ENCODE assay signal across 17 cellular contexts in genomic region chr1:160733933-160734332, GRCh38. TPM values are rescaled to one million over a fixed set of nuclear protein-coding genes. Genes with fewer than 3 reads are reported as not detected.
A peak's percentile ranks its signal among the peaks of the same experiment; 100 is the strongest.
DNase-seq lines count a peak whose midpoint lies in the region; ATAC-seq, FAIRE-seq and TF ChIP-seq lines count a peak whose summit lies in the region.
"Had no signal": no experiment of that assay in that cellular context is flagged by ENCODE, and none has a peak within 500 bp of the region (broad histone marks: within the 10 kb centered on the region; RNA-seq: fewer than 3 reads in every experiment).

No MANE protein-coding gene starts in this region.

- peaks cover 9 to 12% of the 10 kb centered on the region in 2 donors for H3K36me3 Mint-ChIP-seq in CD14-positive monocyte

- intact Hi-C loops in CD14-positive monocyte (cut with micrococcal nuclease) (no loop called here), GM12878 (cut with micrococcal nuclease; ENCODE audit: unreplicated experiment) (no loop called here)

- H3K27ac ChIP-seq in BLaER1 (no peak overlapping the region), OCI-LY3 (ENCODE audit: low read length) (peak overlapping the region; percentile 12; the same call in 1 of the 2 replicates), GM12878 (ENCODE audit: control insufficient read depth, insufficient read depth) (peak overlapping the region; percentile 74)
- H3K27ac ChIP-seq: hepatocyte, tibial nerve had no signal

- no peak for FAIRE-seq in GM12878 (lab: Jason Lieb, UNC)
- FAIRE-seq: astrocyte had no signal

- H3K27me3 ChIP-seq in BLaER1: no peaks in the 10 kb centered on the region
- no peaks in the 10 kb centered on the region for H3K27me3 ChIP-seq in OCI-LY3 (ENCODE audit: low read depth, low read length)
- H3K27me3 ChIP-seq in GM12878 (replicated peaks in 1 of 2; ENCODE audit: control insufficient read depth in 2 of 2, insufficient read depth in 2 of 2, low read length in 1 of 2): no peaks in the 10 kb centered on the region
- H3K27me3 ChIP-seq: BE2C, hepatocyte, tibial nerve had no signal

- TF ChIP-seq EP300 in GM12878 (IDR thresholded peaks at IDR 0.05; ENCODE audit: borderline replicate concordance in 1 of 2, control insufficient read depth in 1 of 2, low read depth in 2 of 2, low read length in 2 of 2): no peak

- peak; percentile 54 for ATAC-seq in GM12878
- no peak for ATAC-seq in GM19395 (IDR thresholded peaks at IDR 0.05; ENCODE audit: unreplicated experiment)

- no peak for TF ChIP-seq POLR2A in GM12878 (IDR thresholded peaks at IDR 0.05; ENCODE audit: low read depth, low read length)

- H3K4me1 Mint-ChIP-seq in CD14-positive monocyte: peaks cover 40% of the 10 kb centered on the region

- H3K9ac ChIP-seq in BLaER1 (no peak overlapping the region), OCI-LY3 (ENCODE audit: low read length) (no peak overlapping the region), GM12878 (ENCODE audit: control insufficient read depth, insufficient read depth, low read length) (peak overlapping the region; percentile 16; the same call in 1 of the 2 replicates)

- H3K4me2 ChIP-seq in BLaER1: peak overlapping the region; percentile 25
- peak overlapping the region; percentile 11; the same call in 1 of the 2 replicates for H3K4me2 ChIP-seq in OCI-LY3 (ENCODE audit: low read length)
- H3K4me2 ChIP-seq in GM12878 (ENCODE audit: control insufficient read depth, insufficient read depth): peak overlapping the region; percentile 61
- H3K4me2 ChIP-seq: hepatocyte had no signal

- peaks cover 0 to 7% (median 3%) of the 10 kb centered on the region in 3 donors for H3K27me3 Mint-ChIP-seq in CD14-positive monocyte (ENCODE audit: low read depth in 3 of 3)

- peaks cover 4 to 21% (median 16%) of the 10 kb centered on the region in 7 donors for H3K9me3 Mint-ChIP-seq in CD14-positive monocyte

- H3K4me3 Mint-ChIP-seq in CD14-positive monocyte: no peak overlapping the region

- H3K27ac Mint-ChIP-seq in CD14-positive monocyte: peak overlapping the region in 6 of 7 donors; percentile 12 to 87 (median 72)

- in situ Hi-C loops in GM12878 (cut with MboI): no loop called here

- BruUV-seq in GM12878 (replicated peaks; lab: Mats Ljungman, UMichigan): no TSS peak

- SMC1A ChIA-PET in GM12878 (lab: Charles Lee; ENCODE audit: uncharacterized antibody, unreplicated experiment): interaction anchor here (1.6 to 2.5 kb wide), 4 partner anchors 10 to 37 kb away, joined by 7 to 26 read pairs (median 16); no protein-coding TSS in a partner anchor

- no peaks in the 10 kb centered on the region for H4K20me1 ChIP-seq in BLaER1
- no peaks in the 10 kb centered on the region for H4K20me1 ChIP-seq in OCI-LY3 (ENCODE audit: insufficient read depth, low read length)
- H4K20me1 ChIP-seq in GM12878 (ENCODE audit: control insufficient read depth, insufficient read depth): no peaks in the 10 kb centered on the region

- H2AFZ ChIP-seq in OCI-LY3 (ENCODE audit: low read depth, low read length) (no peak overlapping the region), GM12878 (ENCODE audit: control insufficient read depth, low read depth, low read length) (peak overlapping the region; percentile 30)
- H2AFZ ChIP-seq: hepatocyte had no signal

- H3K4me3 ChIP-seq in BLaER1 (no peak overlapping the region), OCI-LY3 (ENCODE audit: low read length) (no peak overlapping the region; the same call in 1 of the 2 replicates), GM12878 (no peak overlapping the region)
- H3K4me3 ChIP-seq: hepatocyte, tibial nerve had no signal

- DNase-seq in CD14-positive monocyte (ENCODE audit: low spot score) (no peak), GM12878 (ENCODE audit: low read depth, low spot score) (no peak), RPMI8226 (no peak), islet precursor cell (no peak)
- DNase-seq: activated CD4-positive, CD25-positive, alpha-beta regulatory T cell; BE2C; KG1; NCI-H1436; NCI-H82 had no signal

- CTCF ChIA-PET in GM12878 (lab: Yijun Ruan, JAX): interaction anchor here (0.6 to 2.1 kb wide), 7 partner anchors 10 to 101 kb away, joined by 3 to 17 read pairs (median 5); no protein-coding TSS in a partner anchor

- TF ChIP-seq CTCF in CD14-positive monocyte (IDR thresholded peaks at IDR 0.05) (no peak), OCI-LY3 (IDR thresholded peaks at IDR 0.05; ENCODE audit: low read depth, low read length) (no peak), GM12878 (IDR thresholded peaks at IDR 0.05 in 2 of 3, conservative IDR thresholded peaks at IDR 0.05 in 1 of 3; ENCODE audit: control insufficient read depth in 2 of 3, extremely low read depth in 1 of 3, insufficient read depth in 1 of 3, low read depth in 3 of 3, low read length in 3 of 3) (no peak)

- H3K36me3 ChIP-seq in BLaER1 (no peaks in the 10 kb centered on the region), OCI-LY3 (replicated peaks; ENCODE audit: low read depth, low read length) (peaks cover 26% of the 10 kb centered on the region), GM12878 (ENCODE audit: control insufficient read depth in 2 of 2, insufficient read depth in 2 of 2, low read length in 1 of 2) (no peaks in the 10 kb centered on the region)
- H3K36me3 ChIP-seq: BE2C, tibial nerve had no signal

- peaks cover 19% of the 10 kb centered on the region for H3K9me3 ChIP-seq in BLaER1
- peaks cover 39% of the 10 kb centered on the region for H3K9me3 ChIP-seq in OCI-LY3 (ENCODE audit: insufficient read depth, low read length)
- H3K9me3 ChIP-seq in GM12878 (replicated peaks; ENCODE audit: control insufficient read depth, insufficient read depth, low read length): peaks cover 20% of the 10 kb centered on the region
- H3K9me3 ChIP-seq: BE2C had no signal

- no peaks in the 10 kb centered on the region for H3K79me2 ChIP-seq in OCI-LY3 (ENCODE audit: low read length)
- peaks cover 9% of the 10 kb centered on the region for H3K79me2 ChIP-seq in GM12878 (ENCODE audit: control insufficient read depth, insufficient read depth, low read length)
- H3K79me2 ChIP-seq: hepatocyte had no signal

- no peak for TF ChIP-seq RAD21 in GM12878 (IDR thresholded peaks at IDR 0.05; ENCODE audit: insufficient read depth, low read depth, low read length)

- RAD21 ChIA-PET in GM12878 (lab: Charles Lee; ENCODE audit: unreplicated experiment): interaction anchor here (1.0 to 1.9 kb wide), 4 partner anchors 9 to 56 kb away, joined by 3 to 15 read pairs (median 4); no protein-coding TSS in a partner anchor

- POLR2A ChIA-PET in GM12878 (lab: Charles Lee): interaction anchor here (1.2 to 1.8 kb wide), 4 partner anchors 11 to 131 kb away, joined by 3 to 7 read pairs (median 5); no protein-coding TSS in a partner anchor

- peaks cover 8% of the 10 kb centered on the region for H3K4me1 ChIP-seq in BLaER1
- peaks cover 40% of the 10 kb centered on the region for H3K4me1 ChIP-seq in OCI-LY3 (ENCODE audit: low read length)
- H3K4me1 ChIP-seq in GM12878 (ENCODE audit: control insufficient read depth, insufficient read depth, low read length): peaks cover 32% of the 10 kb centered on the region
- H3K4me1 ChIP-seq: BE2C, tibial nerve had no signal

TF ChIP-seq in GM12878, 131 proteins besides CTCF, POLR2A, EP300 and RAD21 (continues in another document):
- peak; percentile 40; the same call in 1 of the 2 replicates for TF ChIP-seq TCF7 (IDR thresholded peaks at IDR 0.05; ENCODE audit: borderline replicate concordance)

RNA-seq across cellular contexts. Expression of gene SLAMF7, which starts 5.1 kb away (rescaled TPM):
- polyA plus RNA-seq in CD14-positive monocyte (10 to 100 TPM; 15.8 to 16.0 TPM), GM12878 (2011; rRNA removed) (275 and 284 TPM in 2 replicates), GM12878 (2014; fragmentation: Illumina TruSeq; extraction: Trizol) (182 and 208 TPM in 2 replicates), GM12878 (2014; fragmentation: Nextera tagmentation; extraction: Ambion mirVana) (10 to 100 TPM; 66.6 to 83.4 TPM), GM12878 (2014; rRNA removed) (118 and 125 TPM in 2 replicates), GM12878 (2016; fragmentation: Nextera tagmentation; extraction: Ambion mirVana) (100 to 1,000 TPM; 102 to 114 TPM)
- total RNA-seq in GM12878 (2013; cell fraction: nucleolus; rRNA removed): 340 and 341 TPM in 2 replicates
- total RNA-seq in GM12878 (2014; rRNA removed) (74.4 and 76.2 TPM in 2 replicates), GM12878 (2014; rRNA removed; fragmentation: Illumina TruSeq; extraction: Trizol) (81.5 and 88.1 TPM in 2 replicates), GM12878 (2021) (124 and 133 TPM in 2 replicates)
- 147 TPM for polyA plus RNA-seq in GM12878 (2011; ENCODE audit: low read depth)
- polyA plus RNA-seq in GM12878 (2011; cell fraction: cytosol; rRNA removed): 168 and 176 TPM in 2 replicates
- polyA plus RNA-seq in GM12878 (2011; cell fraction: nucleus; rRNA removed): 116 and 168 TPM in 2 replicates
- polyA plus RNA-seq in GM12878 (2012): 182 and 235 TPM in 2 replicates
- 184 and 200 TPM in 2 replicates for polyA minus RNA-seq in GM12878 (2011; rRNA and poly(A)+ RNA removed)
- polyA minus RNA-seq in GM12878 (2011; cell fraction: cytosol; rRNA and poly(A)+ RNA removed): 46.2 and 51.3 TPM in 2 replicates
- polyA minus RNA-seq in GM12878 (2011; cell fraction: nucleus; rRNA and poly(A)+ RNA removed): 108 and 125 TPM in 2 replicates
- polyA plus RNA-seq: hepatocyte had no signal

RNA-seq across cellular contexts. Expression of gene CD48, which starts 22.3 kb away (rescaled TPM):
- polyA plus RNA-seq in CD14-positive monocyte (100 to 1,000 TPM; 356 to 363 TPM), GM12878 (2011; rRNA removed) (1,315 and 1,412 TPM in 2 replicates), GM12878 (2014; fragmentation: Illumina TruSeq; extraction: Trizol) (487 and 663 TPM in 2 replicates), GM12878 (2014; fragmentation: Nextera tagmentation; extraction: Ambion mirVana) (100 to 1,000 TPM; 667 to 776 TPM), GM12878 (2014; rRNA removed) (335 and 411 TPM in 2 replicates), GM12878 (2016; fragmentation: Nextera tagmentation; extraction: Ambion mirVana) (100 to 1,000 TPM; 302 to 328 TPM)
- total RNA-seq in GM12878 (2013; cell fraction: nucleolus; rRNA removed): 550 and 565 TPM in 2 replicates
- total RNA-seq in GM12878 (2014; rRNA removed) (415 and 499 TPM in 2 replicates), GM12878 (2014; rRNA removed; fragmentation: Illumina TruSeq; extraction: Trizol) (445 and 463 TPM in 2 replicates), GM12878 (2021) (311 and 323 TPM in 2 replicates)
- 1,141 TPM for polyA plus RNA-seq in GM12878 (2011; ENCODE audit: low read depth)
- 831 and 1,170 TPM in 2 replicates for polyA plus RNA-seq in GM12878 (2011; cell fraction: cytosol; rRNA removed)
- 317 and 485 TPM in 2 replicates for polyA plus RNA-seq in GM12878 (2011; cell fraction: nucleus; rRNA removed)
- 688 and 1,150 TPM in 2 replicates for polyA plus RNA-seq in GM12878 (2012)
- 654 and 682 TPM in 2 replicates for polyA minus RNA-seq in GM12878 (2011; rRNA and poly(A)+ RNA removed)
- polyA minus RNA-seq in GM12878 (2011; cell fraction: cytosol; rRNA and poly(A)+ RNA removed): 176 and 177 TPM in 2 replicates
- 79.5 and 82.9 TPM in 2 replicates for polyA minus RNA-seq in GM12878 (2011; cell fraction: nucleus; rRNA and poly(A)+ RNA removed)
- total RNA-seq: astrocyte, H4, kidney epithelial cell had no signal
- polyA plus RNA-seq: hepatocyte had no signal

Comparison
In these comparisons a context has a peak if more than half of its experiments do, and no peak if none do; other contexts are left out.
1. H3K4me2 ChIP-seq: peak in every context shown above with its lines; median percentile 61 in GM12878; 25 in BLaER1; 11 in OCI-LY3.